In the genomic region with DNA sequence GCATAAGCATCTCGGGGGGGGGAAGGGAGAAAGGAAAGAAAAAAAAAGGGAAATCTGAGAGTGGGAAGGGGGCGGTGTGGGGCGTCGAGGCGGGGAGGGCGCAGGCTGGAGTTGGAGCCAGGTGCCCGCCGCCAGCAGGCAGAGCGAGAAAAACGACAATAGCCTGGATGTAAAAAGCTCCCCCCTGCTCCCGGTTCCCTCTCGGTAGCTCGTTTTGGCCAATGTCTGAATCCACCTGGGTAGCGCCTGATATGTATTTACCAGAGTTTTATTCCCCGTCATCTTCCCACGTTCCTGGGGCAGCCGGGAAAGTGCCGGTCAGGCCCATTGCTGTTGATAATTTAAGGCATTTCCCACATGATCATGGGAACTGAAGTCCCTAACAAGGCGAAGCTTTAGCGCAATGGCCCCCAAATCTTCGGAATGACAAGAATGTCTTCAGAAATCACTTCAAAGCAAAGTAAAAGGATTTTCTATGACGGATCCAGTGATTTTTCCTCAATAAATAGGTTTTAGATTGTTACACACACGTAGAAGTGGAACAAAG, we compare ENCODE assay signal across 23 cellular contexts. TPM values are rescaled to one million over a fixed set of nuclear protein-coding genes. Genes with fewer than 3 reads are reported as not detected.
DNase-seq lines count a peak whose midpoint lies in the region; ATAC-seq and TF ChIP-seq lines count a peak whose summit lies in the region.
"Had no signal": no experiment of that assay in that cellular context is flagged by ENCODE, and none has a peak within 500 bp of the region (broad histone marks: within the 10 kb centered on the region; RNA-seq: fewer than 3 reads in every experiment).

No MANE protein-coding gene starts in this region.

- no peaks in the 10 kb centered on the region for H3K36me3 ChIP-seq in H7 (replicated peaks; ENCODE audit: control insufficient read depth, insufficient read depth, low read length)
- H3K36me3 ChIP-seq: heart left ventricle, pancreas, sigmoid colon, SJSA1, thyroid gland had no signal

- intact Hi-C loops in activated CD8-positive, alpha-beta T cell treated with anti-CD3 and anti-CD28 coated beads for 36 hours (cut with micrococcal nuclease) = loop anchor here (10.0 kb wide), 1 partner anchor 203 kb away; no protein-coding TSS in a partner anchor

- H3K36me3 Mint-ChIP-seq in activated CD8-positive, alpha-beta T cell treated with anti-CD3 and anti-CD28 coated beads, Interleukin-2, amount 10 ng/mL, durations not matched to agents 7 days and 5 days (ENCODE audit: low read depth) = peaks cover 14% of the 10 kb centered on the region
- peaks cover 8% of the 10 kb centered on the region for H3K36me3 Mint-ChIP-seq in activated CD8-positive, alpha-beta T cell treated with anti-CD3 and anti-CD28 coated beads for 36 hours (ENCODE audit: low read depth)
- H3K36me3 Mint-ChIP-seq in activated naive CD8-positive, alpha-beta T cell treated with anti-CD3 and anti-CD28 coated beads, Interleukin-2, amount 10 ng/mL, durations not matched to agents 7 days and 5 days = peaks cover 2% of the 10 kb centered on the region
- H3K36me3 Mint-ChIP-seq in neural crest cell (ENCODE audit: low read depth) = no peaks in the 10 kb centered on the region
- H3K36me3 Mint-ChIP-seq: CD8-positive, alpha-beta T cell had no signal

- DNase-seq in activated CD8-positive, alpha-beta T cell treated with anti-CD3 and anti-CD28 coated beads, Interleukin-2, amount 10 ng/mL, durations not matched to agents 7 days and 5 days = no peak
- no peak for DNase-seq in activated CD8-positive, alpha-beta T cell treated with anti-CD3 and anti-CD28 coated beads for 36 hours
- DNase-seq in H7 = peak; percentile 79
- no peak for DNase-seq in activated naive CD8-positive, alpha-beta T cell treated with anti-CD3 and anti-CD28 coated beads, Interleukin-2, amount 10 ng/mL, durations not matched to agents 7 days and 5 days
- DNase-seq in neural crest cell (ENCODE audit: low read depth, low spot score) = no peak
- no peak for DNase-seq in NCI-H748 treated with DMSO at 0.1 percent for 48 hours (lab: John Stamatoyannopoulos, UW)
- DNase-seq: CD8-positive, alpha-beta T cell; GM23248; Kasumi-1; NCI-H1092; NCI-H2081 treated with DMSO at 0.1 percent for 48 hours; NCI-H526 treated with DMSO at 0.1 percent for 48 hours; pancreas; sigmoid colon; T1000; thyroid gland had no signal

- H3K27me3 Mint-ChIP-seq in activated CD8-positive, alpha-beta T cell treated with anti-CD3 and anti-CD28 coated beads, Interleukin-2, amount 10 ng/mL, durations not matched to agents 7 days and 5 days (ENCODE audit: low read depth) = peaks cover 78% of the 10 kb centered on the region
- peaks cover 75% of the 10 kb centered on the region for H3K27me3 Mint-ChIP-seq in activated CD8-positive, alpha-beta T cell treated with anti-CD3 and anti-CD28 coated beads for 36 hours
- H3K27me3 Mint-ChIP-seq in activated naive CD8-positive, alpha-beta T cell treated with anti-CD3 and anti-CD28 coated beads, Interleukin-2, amount 10 ng/mL, durations not matched to agents 7 days and 5 days = peaks cover 89% of the 10 kb centered on the region
- H3K27me3 Mint-ChIP-seq in neural crest cell (ENCODE audit: low read depth) = peaks cover 99% of the 10 kb centered on the region

- peak overlapping the region; percentile 7; the same call in 1 of the 2 replicates for H3K4me3 ChIP-seq in H7 (ENCODE audit: insufficient read depth, low read depth, low read length)
- H3K4me3 ChIP-seq: GM23248, heart left ventricle, lung, pancreas, sigmoid colon, SJSA1, thyroid gland had no signal

- H3K4me3 Mint-ChIP-seq in activated CD8-positive, alpha-beta T cell treated with anti-CD3 and anti-CD28 coated beads, Interleukin-2, amount 10 ng/mL, durations not matched to agents 7 days and 5 days = peak overlapping the region; percentile 35
- H3K4me3 Mint-ChIP-seq in activated CD8-positive, alpha-beta T cell treated with anti-CD3 and anti-CD28 coated beads for 36 hours = no peak overlapping the region
- H3K4me3 Mint-ChIP-seq in activated naive CD8-positive, alpha-beta T cell treated with anti-CD3 and anti-CD28 coated beads, Interleukin-2, amount 10 ng/mL, durations not matched to agents 7 days and 5 days = peak overlapping the region; percentile 50
- H3K4me3 Mint-ChIP-seq in neural crest cell = peak overlapping the region; percentile 49
- H3K4me3 Mint-ChIP-seq: CD8-positive, alpha-beta T cell; stimulated activated effector memory CD8-positive, alpha-beta T cell treated with anti-CD3 and anti-CD28 coated beads, Interleukin-12 subunit alpha, Interleukin-12 subunit beta, amount 100 ng/mL, for 72 hours had no signal

- POLR2A ChIA-PET in activated CD8-positive, alpha-beta T cell treated with anti-CD3 and anti-CD28 coated beads, Interleukin-2, amount 10 ng/mL, durations not matched to agents 7 days and 5 days (lab: Charles Lee) = no interaction called here
- POLR2A ChIA-PET in activated CD8-positive, alpha-beta T cell treated with anti-CD3 and anti-CD28 coated beads for 36 hours (lab: Charles Lee) = interaction anchor here (0.8 kb wide), 1 partner anchor 12 kb away, joined by 3 read pairs; no protein-coding TSS in a partner anchor
- POLR2A ChIA-PET in activated naive CD8-positive, alpha-beta T cell treated with anti-CD3 and anti-CD28 coated beads, Interleukin-2, amount 10 ng/mL, durations not matched to agents 7 days and 5 days (lab: Charles Lee) = no interaction called here

- ATAC-seq in activated CD8-positive, alpha-beta T cell treated with anti-CD3 and anti-CD28 coated beads, Interleukin-2, amount 10 ng/mL, durations not matched to agents 7 days and 5 days = no peak
- no peak for ATAC-seq in activated CD8-positive, alpha-beta T cell treated with anti-CD3 and anti-CD28 coated beads for 36 hours
- no peak for ATAC-seq in activated naive CD8-positive, alpha-beta T cell treated with anti-CD3 and anti-CD28 coated beads, Interleukin-2, amount 10 ng/mL, durations not matched to agents 7 days and 5 days (ENCODE audit: low read depth)
- ATAC-seq in HG03571 (IDR thresholded peaks at IDR 0.05; ENCODE audit: unreplicated experiment) = no peak
- ATAC-seq in GM19395 (IDR thresholded peaks at IDR 0.05; ENCODE audit: unreplicated experiment) = no peak
- ATAC-seq: activated CD4-positive, CD25-positive, alpha-beta regulatory T cell treated with anti-CD3 and anti-CD28 coated beads, Interleukin-2, amount 50 U/mL, for 24 hours; CD8-positive, alpha-beta T cell; heart left ventricle; pancreas; stimulated activated effector memory CD8-positive, alpha-beta T cell treated with anti-CD3 and anti-CD28 coated beads, Interleukin-12 subunit alpha, Interleukin-12 subunit beta, amount 100 ng/mL, for 72 hours had no signal

- no peak for TF ChIP-seq CTCF in activated CD8-positive, alpha-beta T cell treated with anti-CD3 and anti-CD28 coated beads for 36 hours (IDR thresholded peaks at IDR 0.05)
- TF ChIP-seq CTCF in neural crest cell (conservative IDR thresholded peaks at IDR 0.05) = no peak

- peaks cover 98% of the 10 kb centered on the region for H3K27me3 ChIP-seq in H7 (ENCODE audit: control insufficient read depth, insufficient read depth, low read length)

- CTCF ChIA-PET in activated CD8-positive, alpha-beta T cell treated with anti-CD3 and anti-CD28 coated beads, Interleukin-2, amount 10 ng/mL, durations not matched to agents 7 days and 5 days (lab: Charles Lee) = interaction anchor here (0.9 to 1.3 kb wide), 2 partner anchors 11 to 13 kb away, joined by 3 to 4 read pairs; no protein-coding TSS in a partner anchor
- CTCF ChIA-PET in activated CD8-positive, alpha-beta T cell treated with anti-CD3 and anti-CD28 coated beads for 36 hours (lab: Charles Lee) = interaction anchor here (1.7 kb wide), 1 partner anchor 11 kb away, joined by 5 read pairs; no protein-coding TSS in a partner anchor

- peaks cover 22% of the 10 kb centered on the region for H3K4me1 Mint-ChIP-seq in activated CD8-positive, alpha-beta T cell treated with anti-CD3 and anti-CD28 coated beads, Interleukin-2, amount 10 ng/mL, durations not matched to agents 7 days and 5 days (ENCODE audit: low read depth)
- peaks cover 31% of the 10 kb centered on the region for H3K4me1 Mint-ChIP-seq in activated CD8-positive, alpha-beta T cell treated with anti-CD3 and anti-CD28 coated beads for 36 hours (ENCODE audit: low read depth)
- peaks cover 24% of the 10 kb centered on the region for H3K4me1 Mint-ChIP-seq in activated naive CD8-positive, alpha-beta T cell treated with anti-CD3 and anti-CD28 coated beads, Interleukin-2, amount 10 ng/mL, durations not matched to agents 7 days and 5 days
- H3K4me1 Mint-ChIP-seq in neural crest cell = peaks cover 43% of the 10 kb centered on the region

- H3K27ac Mint-ChIP-seq in activated CD8-positive, alpha-beta T cell treated with anti-CD3 and anti-CD28 coated beads, Interleukin-2, amount 10 ng/mL, durations not matched to agents 7 days and 5 days = peak overlapping the region; percentile 36
- H3K27ac Mint-ChIP-seq in activated CD8-positive, alpha-beta T cell treated with anti-CD3 and anti-CD28 coated beads for 36 hours = no peak overlapping the region
- peak overlapping the region; percentile 72 for H3K27ac Mint-ChIP-seq in activated naive CD8-positive, alpha-beta T cell treated with anti-CD3 and anti-CD28 coated beads, Interleukin-2, amount 10 ng/mL, durations not matched to agents 7 days and 5 days
- no peak overlapping the region for H3K27ac Mint-ChIP-seq in neural crest cell (ENCODE audit: unreplicated experiment)
- H3K27ac Mint-ChIP-seq: CD8-positive, alpha-beta T cell; stimulated activated effector memory CD8-positive, alpha-beta T cell treated with anti-CD3 and anti-CD28 coated beads, Interleukin-12 subunit alpha, Interleukin-12 subunit beta, amount 100 ng/mL, for 72 hours had no signal

- H3K9me3 Mint-ChIP-seq in activated CD8-positive, alpha-beta T cell treated with anti-CD3 and anti-CD28 coated beads, Interleukin-2, amount 10 ng/mL, durations not matched to agents 7 days and 5 days (ENCODE audit: insufficient read depth) = no peaks in the 10 kb centered on the region
- H3K9me3 Mint-ChIP-seq in activated CD8-positive, alpha-beta T cell treated with anti-CD3 and anti-CD28 coated beads for 36 hours = no peaks in the 10 kb centered on the region
- H3K9me3 Mint-ChIP-seq in activated naive CD8-positive, alpha-beta T cell treated with anti-CD3 and anti-CD28 coated beads, Interleukin-2, amount 10 ng/mL, durations not matched to agents 7 days and 5 days = peaks cover 8% of the 10 kb centered on the region
- H3K9me3 Mint-ChIP-seq in neural crest cell = no peaks in the 10 kb centered on the region
- H3K9me3 Mint-ChIP-seq: CD8-positive, alpha-beta T cell had no signal

RNA-seq across cellular contexts. Expression of a gene that starts 3.0 kb away (rescaled TPM):
- not detected for total RNA-seq in activated CD8-positive, alpha-beta T cell treated with anti-CD3 and anti-CD28 coated beads, Interleukin-2, amount 10 ng/mL, durations not matched to agents 7 days and 5 days
- total RNA-seq in activated CD8-positive, alpha-beta T cell treated with anti-CD3 and anti-CD28 coated beads for 36 hours = not detected
- not detected in 2 replicates for total RNA-seq in H7 (2014; rRNA removed; shearing (Covaris generic))
- not detected for total RNA-seq in activated naive CD8-positive, alpha-beta T cell treated with anti-CD3 and anti-CD28 coated beads, Interleukin-2, amount 10 ng/mL, durations not matched to agents 7 days and 5 days
- total RNA-seq in neural crest cell = 2.1 and 3.1 TPM in 2 replicates
- total RNA-seq: CD8-positive, alpha-beta T cell; GM23248; lung; pancreas; sigmoid colon; SJSA1; thyroid gland had no signal

Comparison
In these comparisons a context has a peak if more than half of its experiments do, and no peak if none do; other contexts are left out.
1. H3K27ac Mint-ChIP-seq: peak in activated CD8-positive, alpha-beta T cell treated with anti-CD3 and anti-CD28 coated beads, Interleukin-2, amount 10 ng/mL, durations not matched to agents 7 days and 5 days (single experiment) and activated naive CD8-positive, alpha-beta T cell treated with anti-CD3 and anti-CD28 coated beads, Interleukin-2, amount 10 ng/mL, durations not matched to agents 7 days and 5 days (single experiment); none in activated CD8-positive, alpha-beta T cell treated with anti-CD3 and anti-CD28 coated beads for 36 hours (single experiment) and neural crest cell (single experiment).